ENCODE assay signal across 12 cellular contexts in the genomic region with DNA sequence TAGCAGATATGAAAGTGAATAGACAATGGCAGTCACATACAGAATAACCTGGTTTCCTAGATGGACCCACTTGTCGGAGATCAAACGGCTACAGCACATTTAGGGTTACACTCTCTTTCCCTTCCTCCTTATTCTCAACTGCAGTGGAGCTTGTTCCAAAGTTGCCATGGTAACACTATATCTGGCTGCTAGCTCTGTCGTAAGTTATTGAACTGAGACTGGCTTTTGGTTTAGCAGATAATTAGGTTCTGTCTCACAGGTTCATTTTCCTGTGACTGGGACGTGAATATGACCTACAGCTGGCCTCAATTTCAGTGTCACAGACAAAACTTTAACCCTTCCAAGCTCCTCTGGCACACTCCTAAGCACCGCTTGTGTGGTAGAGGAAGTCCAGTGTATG.
DNase-seq lines count a peak whose midpoint lies in the region.
"Had no signal": no experiment of that assay in that cellular context is flagged by ENCODE, and none has a peak within 500 bp of the region (broad histone marks: within the 10 kb centered on the region; RNA-seq: fewer than 3 reads in every experiment).

No MANE protein-coding gene starts in this region.

- no peaks in the 10 kb centered on the region for H3K27me3 ChIP-seq in adipocyte (replicated peaks; ENCODE audit: control insufficient read depth, insufficient read depth, low read length)
- H3K27me3 ChIP-seq: Peyer's patch, testis had no signal

- peaks cover 11% of the 10 kb centered on the region for H3K36me3 ChIP-seq in adipocyte (ENCODE audit: control insufficient read depth, insufficient read depth, low read length, severe bottlenecking)
- H3K36me3 ChIP-seq: Peyer's patch had no signal

- DNase-seq in NCI-H2227 (lab: John Stamatoyannopoulos, UW; ENCODE audit: unreplicated experiment): peak; percentile 80
- DNase-seq in adipocyte (ENCODE audit: low read depth): peak; percentile 13
- peak; percentile 12 for DNase-seq in fibroblast of the conjunctiva (ENCODE audit: low read depth)
- DNase-seq in pons (ENCODE audit: low spot score): peak; percentile 56
- no peak for DNase-seq in NCI-H187 (lab: John Stamatoyannopoulos, UW)
- DNase-seq in activated naive CD4-positive, alpha-beta T cell treated with Interleukin-2 at 50 U/mL for 16 hours: no peak
- DNase-seq in islet precursor cell: no peak
- DNase-seq: activated CD8-positive, alpha-beta T cell treated with anti-CD3 and anti-CD28 coated beads for 36 hours; DMS153; NCI-H146; Peyer's patch; testis had no signal

- H3K4me3 ChIP-seq in adipocyte (ENCODE audit: low read length): no peak overlapping the region
- H3K4me3 ChIP-seq: Peyer's patch, testis had no signal

- no peaks in the 10 kb centered on the region for H3K9me3 ChIP-seq in adipocyte (ENCODE audit: control insufficient read depth, low read length)
- H3K9me3 ChIP-seq: testis had no signal

- no peak overlapping the region for H3K9ac ChIP-seq in adipocyte (ENCODE audit: low read length)

- H3K4me1 ChIP-seq in adipocyte (ENCODE audit: control insufficient read depth, insufficient read depth, low read length): peaks cover 4% of the 10 kb centered on the region
- H3K4me1 ChIP-seq: Peyer's patch had no signal

Comparison
In these comparisons a context has a peak if more than half of its experiments do, and no peak if none do; other contexts are left out.
1. DNase-seq: peak in NCI-H2227 (single experiment), adipocyte (single experiment), fibroblast of the conjunctiva (single experiment) and pons (single experiment); none in NCI-H187 (0 of 2), activated naive CD4-positive, alpha-beta T cell treated with Interleukin-2 at 50 U/mL for 16 hours (single experiment) and islet precursor cell (single experiment).